ENCODE assay signal across 8 cellular contexts in genomic region chr1:206925116-206925736, GRCh38. TPM values are rescaled to one million over a fixed set of nuclear protein-coding genes. Genes with fewer than 3 reads are reported as not detected.
DNase-seq lines count a peak whose midpoint lies in the region; ATAC-seq lines count a peak whose summit lies in the region.

No MANE protein-coding gene starts in this region.

- no peak overlapping the region for H3K27ac Mint-ChIP-seq in naive thymus-derived CD4-positive, alpha-beta T cell

- POLR2A ChIA-PET in naive thymus-derived CD4-positive, alpha-beta T cell (lab: Charles Lee) = interaction anchor here (0.8 to 13.2 kb wide), 7 partner anchors 8 to 396 kb away, joined by 3 to 323 read pairs (median 4); partner anchors contain the start of genes CD55 and FCMR

- peak; percentile 48 for ATAC-seq in GM21786 (IDR thresholded peaks at IDR 0.05; ENCODE audit: unreplicated experiment)
- peak; percentile 62 for ATAC-seq in naive thymus-derived CD4-positive, alpha-beta T cell

- no peak overlapping the region for H3K4me3 ChIP-seq in naive thymus-derived CD4-positive, alpha-beta T cell (ENCODE audit: low read length)

- peaks cover 0 to 2% (median 0%) of the 10 kb centered on the region in 11 donors for H3K9me3 Mint-ChIP-seq in naive thymus-derived CD4-positive, alpha-beta T cell

- peaks cover 19 to 37% (median 31%) of the 10 kb centered on the region in 7 donors for H3K4me1 Mint-ChIP-seq in naive thymus-derived CD4-positive, alpha-beta T cell

- peaks cover 8 to 10% (median 9%) of the 10 kb centered on the region in 5 donors for H3K36me3 Mint-ChIP-seq in naive thymus-derived CD4-positive, alpha-beta T cell

- H3K27me3 ChIP-seq in naive thymus-derived CD4-positive, alpha-beta T cell (ENCODE audit: control insufficient read depth in 2 of 2, insufficient read depth in 2 of 2, low read length in 2 of 2) = no peaks in the 10 kb centered on the region

- peak overlapping the region; percentile 90 for H3K27ac ChIP-seq in naive thymus-derived CD4-positive, alpha-beta T cell (ENCODE audit: low read depth, low read length)

- no peak overlapping the region for H3K4me3 Mint-ChIP-seq in naive thymus-derived CD4-positive, alpha-beta T cell

- CTCF ChIA-PET in naive thymus-derived CD4-positive, alpha-beta T cell (lab: Charles Lee) = interaction anchor here (0.8 to 19.1 kb wide), 8 partner anchors 8 to 199 kb away, joined by 3 to 343 read pairs (median 6); partner anchors contain the start of gene FCMR

- peaks cover 0 to 4% (median 0%) of the 10 kb centered on the region in 3 experiments for H3K36me3 ChIP-seq in naive thymus-derived CD4-positive, alpha-beta T cell (ENCODE audit: control insufficient read depth in 2 of 3, insufficient read depth in 3 of 3, low read length in 3 of 3)

- in situ Hi-C loops in KBM-7 (cut with MboI; ENCODE audit: low pct_unique_long_range_greater_than_20kb, low sequenced_read_pairs) = no loop called here

- intact Hi-C loops in naive thymus-derived CD4-positive, alpha-beta T cell (cut with micrococcal nuclease) = loop anchor here in 1 of 2 donors (10.0 kb wide), 1 partner anchor 900 kb away; no protein-coding TSS in a partner anchor

- H3K4me1 ChIP-seq in naive thymus-derived CD4-positive, alpha-beta T cell (ENCODE audit: control insufficient read depth in 2 of 2, insufficient read depth in 2 of 2, low read length in 2 of 2) = peaks cover 47 to 51% of the 10 kb centered on the region in 2 donors

- H3K27me3 Mint-ChIP-seq in naive thymus-derived CD4-positive, alpha-beta T cell = no peaks in the 10 kb centered on the region

- DNase-seq in DMS 273 (lab: John Stamatoyannopoulos, UW; ENCODE audit: unreplicated experiment) = peak; percentile 20
- no peak for DNase-seq in DMS 273 treated with DMSO at 0.1 percent for 48 hours (lab: John Stamatoyannopoulos, UW)
- peak; percentile 53 for DNase-seq in KBM-7
- peak; percentile 76 to 78 for DNase-seq in activated T-cell treated with anti-CD3 and anti-CD28 coated beads, Interleukin-2, amount 50 U/mL, for 48 hours
- peak in 3 of 9 donors; percentile 25 to 38 (median 37) for DNase-seq in naive thymus-derived CD4-positive, alpha-beta T cell
- DNase-seq in NCI-H1436 treated with DMSO at 0.1 percent for 48 hours (lab: John Stamatoyannopoulos, UW) = no peak
- no peak for DNase-seq in cerebellar nuclear complex (lab: John Stamatoyannopoulos, UW)

- H3K9me3 ChIP-seq in naive thymus-derived CD4-positive, alpha-beta T cell (ENCODE audit: control insufficient read depth in 2 of 3, low read length in 3 of 3) = no peaks in the 10 kb centered on the region

RNA-seq across cellular contexts. Expression of gene FCMR, which starts 3.5 kb away (rescaled TPM):
- total RNA-seq in naive thymus-derived CD4-positive, alpha-beta T cell = 100 to 1,000 TPM; 103 to 943 (median 312) TPM
- polyA plus RNA-seq in naive thymus-derived CD4-positive, alpha-beta T cell = 100 to 1,000 TPM; 803 to 998 TPM

RNA-seq across cellular contexts. Expression of gene PIGR, which starts 21.0 kb away (rescaled TPM):
- not detected for total RNA-seq in naive thymus-derived CD4-positive, alpha-beta T cell
- polyA plus RNA-seq in naive thymus-derived CD4-positive, alpha-beta T cell = not detected

RNA-seq across cellular contexts. Expression of gene IL24, which starts 28.0 kb away (rescaled TPM):
- total RNA-seq in naive thymus-derived CD4-positive, alpha-beta T cell = under 1 TPM in 1 of 5 experiments, not detected in 4; 0.51 TPM
- polyA plus RNA-seq in naive thymus-derived CD4-positive, alpha-beta T cell = 10 to 100 TPM; 27.9 to 28.4 TPM

RNA-seq across cellular contexts. Expression of gene FCAMR, which starts 45.0 kb away (rescaled TPM):
- total RNA-seq in naive thymus-derived CD4-positive, alpha-beta T cell = not detected
- not detected for polyA plus RNA-seq in naive thymus-derived CD4-positive, alpha-beta T cell

RNA-seq across cellular contexts. Expression of gene IL20, which starts 59.8 kb away (rescaled TPM):
- total RNA-seq in naive thymus-derived CD4-positive, alpha-beta T cell = not detected
- not detected for polyA plus RNA-seq in naive thymus-derived CD4-positive, alpha-beta T cell

Comparison
In these comparisons a context has a peak if more than half of its experiments do, and no peak if none do; other contexts are left out.
1. DNase-seq: peak in DMS 273 (single experiment), KBM-7 (single experiment) and activated T-cell treated with anti-CD3 and anti-CD28 coated beads, Interleukin-2, amount 50 U/mL, for 48 hours (2 of 2); none in DMS 273 treated with DMSO at 0.1 percent for 48 hours (single experiment), NCI-H1436 treated with DMSO at 0.1 percent for 48 hours (single experiment) and cerebellar nuclear complex (0 of 2).